In genomic region chr10:63267414-63268138, GRCh38 we compare ENCODE assay signal across 8 cellular contexts.
DNase-seq lines count a peak whose midpoint lies in the region; ATAC-seq and TF ChIP-seq lines count a peak whose summit lies in the region.

No MANE protein-coding gene starts in this region.

- peak overlapping the region; percentile 97 for H3K4me3 Mint-ChIP-seq in Caco-2 (ENCODE audit: unreplicated experiment)

- intact Hi-C loops in Caco-2 (cut with micrococcal nuclease; ENCODE audit: unreplicated experiment) = loop anchor here (1.0 to 5.0 kb wide), 7 partner anchors 31 to 500 kb away; partner anchors contain the start of genes JMJD1C and NRBF2
- intact Hi-C loops in lower leg skin (cut with DNase I; ENCODE audit: low total_unique reads) = no loop called here

- no peaks in the 10 kb centered on the region for H3K27me3 ChIP-seq in Caco-2 (replicated peaks; ENCODE audit: control insufficient read depth, insufficient read depth, low read length)

- WGBS in lower leg skin, 2 donors = 0% methylated on average over 6 of the region's 6 CpGs

- no peak for ATAC-seq in GM21526 (IDR thresholded peaks at IDR 0.05; ENCODE audit: low FRiP score, unreplicated experiment)
- no peak for ATAC-seq in HG03565 (IDR thresholded peaks at IDR 0.05; ENCODE audit: unreplicated experiment)

- POLR2A ChIA-PET in Caco-2 (lab: Charles Lee) = interaction anchor here (0.5 to 3.0 kb wide), 5 partner anchors 10 to 362 kb away, joined by 3 to 23 read pairs (median 4); no protein-coding TSS in a partner anchor

- peak overlapping the region; percentile 54 for H3K4me3 ChIP-seq in Caco-2 (ENCODE audit: low read depth, low read length)
- peak overlapping the region; percentile 24 for H3K4me3 ChIP-seq in lower leg skin (ENCODE audit: low read depth, poor library complexity, severe bottlenecking)

- peaks cover 22% of the 10 kb centered on the region for H3K4me1 Mint-ChIP-seq in Caco-2 (ENCODE audit: low read depth, unreplicated experiment)

- peak; percentile 68 to 70 for DNase-seq in Caco-2
- DNase-seq in HCEC 1CT = peak; percentile 88
- DNase-seq in RPMI8226 = peak; percentile 38
- DNase-seq in dedifferentiated amniotic fluid mesenchymal stem cell (ENCODE audit: extremely low spot score) = peak; percentile 89
- DNase-seq in lower leg skin (ENCODE audit: low spot score in 2 of 2) = no peak

- no peaks in the 10 kb centered on the region for H3K9me3 ChIP-seq in Caco-2

- CTCF ChIA-PET in Caco-2 (lab: Charles Lee) = interaction anchor here (0.6 to 1.9 kb wide), 3 partner anchors 11 to 101 kb away, joined by 4 to 5 read pairs (median 5); no protein-coding TSS in a partner anchor

- peaks cover 23% of the 10 kb centered on the region for H3K36me3 Mint-ChIP-seq in Caco-2 (ENCODE audit: insufficient read depth, unreplicated experiment)

- no peak for TF ChIP-seq CTCF in Caco-2 (IDR thresholded peaks at IDR 0.05; ENCODE audit: insufficient read depth in 1 of 2, low read depth in 1 of 2, low read length in 1 of 2, severe bottlenecking in 1 of 2, unreplicated experiment in 1 of 2)
- TF ChIP-seq CTCF in lower leg skin (IDR thresholded peaks at IDR 0.05) = no peak

- H3K4me1 ChIP-seq in Caco-2 = peaks cover 19% of the 10 kb centered on the region

- H3K36me3 ChIP-seq in Caco-2 (ENCODE audit: control insufficient read depth, insufficient read depth, low read length) = no peaks in the 10 kb centered on the region

- TF ChIP-seq POLR2A in lower leg skin (IDR thresholded peaks at IDR 0.05) = no peak

- H3K27ac Mint-ChIP-seq in Caco-2 (ENCODE audit: unreplicated experiment) = peak overlapping the region; percentile 98

- H3K27me3 Mint-ChIP-seq in Caco-2 (ENCODE audit: insufficient read depth, unreplicated experiment) = no peaks in the 10 kb centered on the region

- peak overlapping the region; percentile 89 for H3K27ac ChIP-seq in temporal lobe (ENCODE audit: low read depth, low read length)

- TSS peak; percentile 41 for BruUV-seq in Caco-2 (replicated peaks; lab: Mats Ljungman, UMichigan)

- no peaks in the 10 kb centered on the region for H3K9me3 Mint-ChIP-seq in Caco-2 (ENCODE audit: unreplicated experiment)

Comparison
In these comparisons a context has a peak if more than half of its experiments do, and no peak if none do; other contexts are left out.
1. DNase-seq: peak in Caco-2 (2 of 2), HCEC 1CT (single experiment), RPMI8226 (single experiment) and dedifferentiated amniotic fluid mesenchymal stem cell (single experiment); none in lower leg skin (0 of 2).